Comparison of ENCODE assay signal across 8 cellular contexts in genomic region chr3:9362731-9363530, GRCh38. TPM values are rescaled to one million over a fixed set of nuclear protein-coding genes. Genes with fewer than 3 reads are reported as not detected.
DNase-seq lines count a peak whose midpoint lies in the region; ATAC-seq and TF ChIP-seq lines count a peak whose summit lies in the region.

THUMPD3 (plus strand) TSS chr3:9363054; CDS start chr3:9365069, 2,015 bp downstream.

- peak within 1 kb of the TSS; percentile 97 to 99 (median 98) for H3K27ac Mint-ChIP-seq in naive thymus-derived CD8-positive, alpha-beta T cell

- no peaks in the 10 kb centered on the region for H4K20me1 ChIP-seq in KMS-11 (ENCODE audit: insufficient read depth)

- no peaks in the 10 kb centered on the region for H3K9me3 Mint-ChIP-seq in naive thymus-derived CD8-positive, alpha-beta T cell

- H3K4me3 ChIP-seq in KMS-11 (IDR thresholded peaks at IDR 0.05; ENCODE audit: insufficient read depth, low read depth, low read length) (peak within 1 kb of the TSS; percentile 84), fibroblast of mammary gland (ENCODE audit: control insufficient read depth, low read depth, low read length) (peak within 1 kb of the TSS; percentile 68)

- ATAC-seq in GM21737 (IDR thresholded peaks at IDR 0.05; ENCODE audit: unreplicated experiment), result peak; percentile 95
- peak; percentile 92 to 95 for ATAC-seq in naive thymus-derived CD8-positive, alpha-beta T cell

- peaks cover 0 to 30% (median 13%) of the 10 kb centered on the region in 3 donors for H3K36me3 Mint-ChIP-seq in naive thymus-derived CD8-positive, alpha-beta T cell

- H2AFZ ChIP-seq in KMS-11 (ENCODE audit: low read depth), result peak within 1 kb of the TSS; percentile 59

- H3K9ac ChIP-seq in KMS-11, result peak within 1 kb of the TSS; percentile 93

- peaks cover 4 to 37% (median 18%) of the 10 kb centered on the region in 4 donors for H3K4me1 Mint-ChIP-seq in naive thymus-derived CD8-positive, alpha-beta T cell

- H3K27me3 Mint-ChIP-seq in naive thymus-derived CD8-positive, alpha-beta T cell, result no peaks in the 10 kb centered on the region

- H3K27me3 ChIP-seq in KMS-11 (ENCODE audit: insufficient read depth, low read depth), result no peaks in the 10 kb centered on the region

- DNase-seq in DMS79 treated with DMSO at 0.1 percent for 48 hours (lab: John Stamatoyannopoulos, UW), result peak; percentile 82
- DNase-seq in RPMI8226, result peak; percentile 94
- DNase-seq in activated T-helper 1 cell treated with anti-CD3 and anti-CD28 coated beads, Interleukin-2, amount 50 U/mL, for 16 hours (ENCODE audit: low read depth in 1 of 2, low spot score in 1 of 2), result peak; percentile 79 to 87
- peak; percentile 83 for DNase-seq in fibroblast of mammary gland (ENCODE audit: low read depth)
- DNase-seq in naive thymus-derived CD8-positive, alpha-beta T cell, result peak; percentile 84 to 93 (median 87)
- peak; percentile 93 for DNase-seq in stimulated activated naive CD4-positive, alpha-beta T cell treated with Interleukin-2 at 50 U/mL for 16 hours (lab: John Stamatoyannopoulos, UW)

- H3K36me3 ChIP-seq in KMS-11 (ENCODE audit: insufficient read depth), result 0 out of 2 replicates have a peak, but pooled peaks cover 4% of the 10 kb centered on the region

- H3K27ac ChIP-seq in KMS-11, result peak within 1 kb of the TSS; percentile 86

- peak within 1 kb of the TSS; percentile 95 to 99 (median 98) for H3K4me3 Mint-ChIP-seq in naive thymus-derived CD8-positive, alpha-beta T cell

- H3K79me2 ChIP-seq in KMS-11 (ENCODE audit: insufficient read depth, low read depth), result peaks cover 8% of the 10 kb centered on the region; the same call in 1 of the 2 replicates

- H3K4me1 ChIP-seq in KMS-11 (ENCODE audit: low read depth, poor library complexity, severe bottlenecking), result peaks cover 16% of the 10 kb centered on the region

- TF ChIP-seq CTCF in KMS-11 (conservative IDR thresholded peaks at IDR 0.05; ENCODE audit: low read depth, low read length) (no peak), fibroblast of mammary gland (conservative IDR thresholded peaks at IDR 0.05; ENCODE audit: control insufficient read depth, insufficient read depth, low read depth, low read length) (no peak)

- H3K4me2 ChIP-seq in KMS-11, result peak within 1 kb of the TSS; percentile 64

- POLR2A ChIA-PET in naive thymus-derived CD8-positive, alpha-beta T cell (lab: Charles Lee), result interaction anchor here (0.6 to 3.8 kb wide), 22 partner anchors 8 to 1095 kb away, joined by 3 to 131 read pairs (median 4); partner anchors contain the start of genes ARPC4, BRPF1, JAGN1 and MTMR14

RNA-seq across cellular contexts. Expression of gene THUMPD3, which starts in this region (rescaled TPM):
- 10 to 100 TPM; 42.6 to 43.3 TPM for total RNA-seq in naive thymus-derived CD8-positive, alpha-beta T cell
- polyA plus RNA-seq in naive thymus-derived CD8-positive, alpha-beta T cell, result 10 to 100 TPM; 22.7 to 30.8 (median 23.5) TPM

Comparison
In these comparisons a context has a peak if more than half of its experiments do, and no peak if none do; other contexts are left out.
1. Peak in every context shown above with its lines: DNase-seq, ATAC-seq, H3K4me3 ChIP-seq and H3K27ac ChIP-seq.